Comparison of ENCODE assay signal across 26 cellular contexts in the genomic region with DNA sequence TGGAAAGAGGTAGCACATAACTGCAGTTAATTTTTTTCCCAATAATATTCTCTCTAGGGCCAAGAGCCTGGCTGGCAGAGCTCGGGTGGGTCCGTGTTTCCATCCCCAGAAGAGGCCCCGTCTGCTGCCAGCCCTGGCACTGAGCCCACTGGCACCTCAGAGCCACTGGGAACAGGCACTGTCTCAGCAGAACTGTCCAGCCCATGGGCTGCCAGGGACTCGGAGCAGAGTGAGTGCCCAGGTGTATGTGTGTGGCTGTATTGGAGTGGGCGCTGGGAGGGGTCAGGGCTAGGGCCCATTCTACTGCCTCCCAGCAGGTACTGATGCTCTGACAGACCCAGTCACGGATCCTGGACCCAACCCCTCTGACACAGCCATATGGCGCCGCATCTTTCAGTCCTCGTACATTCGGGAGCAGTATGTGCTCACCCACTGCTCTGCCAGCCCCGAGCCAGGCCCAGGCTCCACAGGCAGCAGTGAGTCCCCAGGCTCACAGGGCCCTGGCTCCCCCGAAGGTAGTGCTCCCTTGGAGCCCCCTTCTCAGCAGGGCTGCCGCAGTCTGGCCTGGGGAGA. TPM values are rescaled to one million over a fixed set of nuclear protein-coding genes. Genes with fewer than 3 reads are reported as not detected.
"Had no signal": no experiment of that assay in that cellular context is flagged by ENCODE, and none has a peak within 500 bp of the region (broad histone marks: within the 10 kb centered on the region; RNA-seq: fewer than 3 reads in every experiment).

No MANE protein-coding gene starts in this region.

- H3K4me3 Mint-ChIP-seq: activated naive CD8-positive, alpha-beta T cell; central memory CD8-positive, alpha-beta T cell; nephron progenitor cell; stimulated activated naive CD8-positive, alpha-beta T cell treated with anti-CD3 and anti-CD28 coated beads, Interleukin-15, amount 100 ng/mL, for 72 hours had no signal

- H3K27ac ChIP-seq: coronary artery, esophagus muscularis mucosa, right lobe of liver, skin epidermis, tibial artery had no signal

- H3K4me3 ChIP-seq: coronary artery, esophagus muscularis mucosa, mucosa of descending colon, right lobe of liver, skin epidermis, tibial artery had no signal

- H3K9me3 Mint-ChIP-seq: central memory CD8-positive, alpha-beta T cell; nephron progenitor cell; stimulated activated naive CD8-positive, alpha-beta T cell treated with anti-CD3 and anti-CD28 coated beads, Interleukin-15, amount 100 ng/mL, for 72 hours had no signal

- H3K27me3 Mint-ChIP-seq: activated naive CD8-positive, alpha-beta T cell; central memory CD8-positive, alpha-beta T cell had no signal

- H3K27ac Mint-ChIP-seq: activated naive CD8-positive, alpha-beta T cell; nephron progenitor cell had no signal

- H3K9me3 ChIP-seq: esophagus muscularis mucosa, mucosa of descending colon, right lobe of liver, tibial artery had no signal

- H3K36me3 Mint-ChIP-seq: activated naive CD8-positive, alpha-beta T cell had no signal

- H3K27me3 ChIP-seq: right lobe of liver had no signal

- ATAC-seq: left colon; mucosa of descending colon; right lobe of liver; stimulated activated naive CD8-positive, alpha-beta T cell treated with anti-CD3 and anti-CD28 coated beads, Interleukin-15, amount 100 ng/mL, for 72 hours had no signal

- FAIRE-seq: astrocyte, frontal cortex, islet of Langerhans, TTC549, urothelium cell line had no signal

- H3K4me1 Mint-ChIP-seq: central memory CD8-positive, alpha-beta T cell; nephron progenitor cell; stimulated activated naive CD8-positive, alpha-beta T cell treated with anti-CD3 and anti-CD28 coated beads, Interleukin-15, amount 100 ng/mL, for 72 hours had no signal

- DNase-seq: activated CD4-positive, alpha-beta T cell treated with anti-CD3 and anti-CD28 coated beads for 1 hour; activated CD4-positive, alpha-beta T cell treated with anti-CD3 and anti-CD28 coated beads, Interleukin-2, amount 50 U/mL, for 1 hour; activated naive CD4-positive, alpha-beta T cell; activated T-cell treated with anti-CD3 and anti-CD28 coated beads, Interleukin-2, amount 50 U/mL, for 1 hour; head of caudate nucleus; hypothalamus; left colon; mesendoderm; nephron progenitor cell; nucleus accumbens; right lobe of liver; stimulated activated CD4-positive, alpha-beta T cell treated with anti-CD3 and anti-CD28 coated beads, Interleukin-1b, Interleukin-23, amount 100 ng/mL, for 48 hours; stimulated activated naive CD8-positive, alpha-beta T cell treated with anti-CD3 and anti-CD28 coated beads, Interleukin-15, amount 100 ng/mL, for 72 hours had no signal

RNA-seq across cellular contexts. Expression of a gene that starts 8.9 kb away (rescaled TPM):
- total RNA-seq: lower leg skin had no signal

RNA-seq across cellular contexts. Expression of a gene that starts 23.0 kb away (rescaled TPM):
- total RNA-seq: esophagus muscularis mucosa, lower leg skin had no signal

RNA-seq across cellular contexts. Expression of a gene that starts 37.5 kb away (rescaled TPM):
- total RNA-seq: astrocyte, lower leg skin, right lobe of liver had no signal
